24 cellular contexts compared by ENCODE assay signal in genomic region chr2:49948091-49948490, GRCh38.
DNase-seq lines count a peak whose midpoint lies in the region; ATAC-seq and TF ChIP-seq lines count a peak whose summit lies in the region.
"Had no signal": no experiment of that assay in that cellular context is flagged by ENCODE, and none has a peak within 500 bp of the region (broad histone marks: within the 10 kb centered on the region; RNA-seq: fewer than 3 reads in every experiment).

No MANE protein-coding gene starts in this region.

- no peak overlapping the region for H3K4me2 ChIP-seq in osteoblast (ENCODE audit: insufficient read depth, low read length)
- H3K4me2 ChIP-seq: A549; BLaER1 treated with 17β-estradiol and CSF1 and Interleukin-3, amounts not matched to agents 10 nM and 100 nM had no signal

- DNase-seq in G401 (ENCODE audit: low spot score) (peak; percentile 76), cerebellar cortex (ENCODE audit: low spot score) (peak; percentile 74), epithelial cell of esophagus (ENCODE audit: low read depth) (peak; percentile 1), renal cortical epithelial cell (ENCODE audit: low read depth) (peak; percentile 78), DMS 273 (lab: John Stamatoyannopoulos, UW; ENCODE audit: unreplicated experiment) (no peak), ecto neural progenitor cell (ENCODE audit: low spot score) (no peak), osteoblast (ENCODE audit: insufficient read length, low spot score, missing footprints) (no peak)
- DNase-seq: AML-193; Caco-2; Calu3; CD4-positive, alpha-beta T cell; CD8-positive, alpha-beta T cell; DMS 273 treated with DMSO at 0.1 percent for 48 hours; DMS153; DMS53; DMS79; DND-41; EL; GF-D8 had no signal

- H3K4me3 ChIP-seq in epithelial cell of esophagus (ENCODE audit: low read length) (no peak overlapping the region), osteoblast (ENCODE audit: insufficient read depth, low read length) (no peak overlapping the region)
- H3K4me3 ChIP-seq: A549; BLaER1 treated with 17β-estradiol and CSF1 and Interleukin-3, amounts not matched to agents 10 nM and 100 nM had no signal

- no peaks in the 10 kb centered on the region for H4K20me1 ChIP-seq in osteoblast (ENCODE audit: insufficient read depth, low read length)
- H4K20me1 ChIP-seq: BLaER1 treated with 17β-estradiol and CSF1 and Interleukin-3, amounts not matched to agents 10 nM and 100 nM had no signal

- no peaks in the 10 kb centered on the region for H3K27me3 ChIP-seq in osteoblast (ENCODE audit: insufficient read depth, low read length)
- H3K27me3 ChIP-seq: BLaER1 treated with 17β-estradiol and CSF1 and Interleukin-3, amounts not matched to agents 10 nM and 100 nM had no signal

- no peaks in the 10 kb centered on the region for H3K4me1 ChIP-seq in osteoblast (ENCODE audit: insufficient read depth, low read length)
- H3K4me1 ChIP-seq: A549; BLaER1 treated with 17β-estradiol and CSF1 and Interleukin-3, amounts not matched to agents 10 nM and 100 nM; Caco-2 had no signal

- H3K27ac ChIP-seq in osteoblast (ENCODE audit: low read depth, low read length): no peak overlapping the region
- H3K27ac ChIP-seq: 22Rv1; A549; BLaER1 treated with 17β-estradiol and CSF1 and Interleukin-3, amounts not matched to agents 10 nM and 100 nM; C4-2B had no signal

- no peak for TF ChIP-seq CTCF in epithelial cell of esophagus (IDR thresholded peaks at IDR 0.05; ENCODE audit: insufficient read depth, low read depth, low read length, missing control alignments)
- TF ChIP-seq CTCF in osteoblast (IDR thresholded peaks at IDR 0.05; ENCODE audit: extremely low read depth, low read depth, low read length): no peak

- no peaks in the 10 kb centered on the region for H3K9me3 ChIP-seq in osteoblast (ENCODE audit: low read depth, low read length)
- H3K9me3 ChIP-seq: A549; BLaER1 treated with 17β-estradiol and CSF1 and Interleukin-3, amounts not matched to agents 10 nM and 100 nM; Caco-2 had no signal

- in situ Hi-C loops in G401 (cut with HindIII; ENCODE audit: low sequenced_read_pairs): no loop called here

- H2AFZ ChIP-seq in osteoblast (ENCODE audit: low read length): no peak overlapping the region

- no peaks in the 10 kb centered on the region for H3K79me2 ChIP-seq in osteoblast (ENCODE audit: insufficient read depth, low read length)

- ATAC-seq in HG02981 (IDR thresholded peaks at IDR 0.05; ENCODE audit: unreplicated experiment): no peak
- ATAC-seq: A549; CD8-positive, alpha-beta T cell had no signal

- no peaks in the 10 kb centered on the region for H3K36me3 ChIP-seq in osteoblast (ENCODE audit: insufficient read depth, low read length)
- H3K36me3 ChIP-seq: BLaER1 treated with 17β-estradiol and CSF1 and Interleukin-3, amounts not matched to agents 10 nM and 100 nM had no signal

Comparison
In these comparisons a context has a peak if more than half of its experiments do, and no peak if none do; other contexts are left out.
1. DNase-seq: peak in G401 (single experiment), cerebellar cortex (single experiment), epithelial cell of esophagus (single experiment) and renal cortical epithelial cell (single experiment); none in DMS 273 (single experiment), ecto neural progenitor cell (single experiment) and osteoblast (single experiment).